In the genomic region with DNA sequence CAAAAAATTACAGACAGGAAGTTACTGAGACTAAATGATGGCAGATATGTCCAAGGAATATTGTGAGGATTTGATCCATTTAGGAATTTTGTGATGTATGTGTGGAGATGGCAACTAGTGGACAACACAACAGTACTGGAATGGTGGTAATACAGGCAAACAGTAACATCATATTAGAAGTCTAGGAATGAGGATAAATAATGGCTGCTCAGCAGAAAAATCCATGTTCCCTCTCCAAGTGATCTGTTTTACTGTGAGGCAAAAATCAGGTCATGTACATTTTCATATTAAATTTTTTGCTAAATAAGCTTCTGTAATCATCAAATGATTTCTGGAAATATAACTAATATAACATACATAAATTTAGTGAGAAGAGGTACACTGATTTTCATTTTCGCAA, we compare ENCODE assay signal across 31 cellular contexts.
"Had no signal": no experiment of that assay in that cellular context is flagged by ENCODE, and none has a peak within 500 bp of the region (broad histone marks: within the 10 kb centered on the region; RNA-seq: fewer than 3 reads in every experiment).

No MANE protein-coding gene starts in this region.

- H3K4me3 ChIP-seq: ascending aorta, cardiac muscle cell had no signal

- FAIRE-seq: RCC 7860 had no signal

- H3K9me3 ChIP-seq: ascending aorta had no signal

- H3K27me3 ChIP-seq: ascending aorta, cardiac muscle cell had no signal

- H3K36me3 ChIP-seq: ascending aorta, cardiac muscle cell had no signal

- ATAC-seq: PC-3, Right ventricle myocardium inferior had no signal

- DNase-seq: activated B cell treated with CpG ODN at 0.5 μM for 24 hours; activated CD4-positive, alpha-beta memory T cell treated with anti-CD3 and anti-CD28 coated beads, Interleukin-2, amount 10 ng/mL, durations not matched to agents 7 days and 5 days; activated CD4-positive, alpha-beta T cell treated with anti-CD3 and anti-CD28 coated beads for 4 hours; activated CD4-positive, CD25-positive, alpha-beta regulatory T cell treated with anti-CD3 and anti-CD28 coated beads, Interleukin-2, amount 50 U/mL, for 72 hours; activated gamma-delta T cell; activated naive CD4-positive, alpha-beta T cell treated with Interleukin-2 at 50 U/mL for 16 hours; activated naive CD8-positive, alpha-beta T cell treated with anti-CD3 and anti-CD28 coated beads, Interleukin-2, amount 10 ng/mL, durations not matched to agents 7 days and 5 days; activated T-cell treated with anti-CD3 and anti-CD28 coated beads, Interleukin-2, amount 50 U/mL, for 24 hours; amygdala; Karpas-422; NCI-H1048; NCI-H1105 treated with DMSO at 0.1 percent for 48 hours; NCI-H1436; NCI-H1694; NCI-H1930; NCI-H2081 treated with DMSO at 0.1 percent for 48 hours; NCI-H226; NCI-H446 treated with DMSO at 0.1 percent for 48 hours; NCI-H524; NK-92 treated with Interleukin-12 subunit alpha and Interleukin-12 subunit beta, amount 100 ng/mL, for 24 hours; PC-3; SW 1271; T-helper 1 cell; T-helper 2 cell; T-helper 9 cell had no signal

- H3K27ac ChIP-seq: ascending aorta, cardiac muscle cell, RWPE1, VCaP had no signal
